14 cellular contexts compared by ENCODE assay signal in the genomic region with DNA sequence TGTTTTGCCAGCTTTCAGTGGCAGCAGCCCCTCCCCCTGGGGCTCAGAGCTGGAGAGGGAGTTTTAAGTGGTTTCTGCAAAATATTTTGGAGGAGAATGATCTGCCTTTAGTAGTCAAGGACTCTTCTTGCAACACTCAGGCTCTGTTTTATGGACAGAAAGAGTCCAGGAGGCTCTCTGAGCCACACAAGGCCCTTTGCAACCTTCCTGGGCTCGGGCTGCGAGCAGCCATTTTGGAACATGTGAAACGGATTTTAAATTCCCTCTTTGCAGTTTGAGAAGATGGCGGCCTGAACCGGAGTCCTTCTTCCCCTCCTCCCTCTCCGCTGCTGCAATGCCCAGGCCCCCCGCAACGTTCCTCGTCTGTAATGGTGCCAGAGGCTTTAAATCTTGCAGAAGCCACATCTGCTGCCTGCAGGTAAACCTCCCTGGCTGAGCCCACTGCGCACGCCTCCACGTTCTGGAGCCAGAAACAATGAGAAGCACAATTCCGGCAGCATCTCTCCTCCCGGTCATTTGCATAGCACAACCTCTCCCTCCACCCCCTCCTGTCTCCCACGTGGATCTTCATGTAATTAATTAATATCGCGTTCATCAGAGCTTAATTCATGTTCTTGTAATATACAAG.
DNase-seq lines count a peak whose midpoint lies in the region; ATAC-seq and TF ChIP-seq lines count a peak whose summit lies in the region.
"Had no signal": no experiment of that assay in that cellular context is flagged by ENCODE, and none has a peak within 500 bp of the region (broad histone marks: within the 10 kb centered on the region; RNA-seq: fewer than 3 reads in every experiment).

No MANE protein-coding gene starts in this region.

- H3K4me3 ChIP-seq in BLaER1 (no peak overlapping the region), Peyer's patch (no peak overlapping the region), adrenal gland (no peak overlapping the region)
- H3K4me3 ChIP-seq: body of pancreas had no signal

- peak overlapping the region; percentile 69; the same call in 1 of the 2 replicates for H3K27ac ChIP-seq in BLaER1
- H3K27ac ChIP-seq in layer of hippocampus (ENCODE audit: low read depth, low read length): peak overlapping the region; percentile 46
- H3K27ac ChIP-seq in Peyer's patch: no peak overlapping the region
- no peak overlapping the region for H3K27ac ChIP-seq in adrenal gland
- H3K27ac ChIP-seq: body of pancreas, neutrophil had no signal

- H3K9ac ChIP-seq in BLaER1: no peak overlapping the region

- H3K36me3 ChIP-seq in BLaER1 (no peaks in the 10 kb centered on the region), Peyer's patch (no peaks in the 10 kb centered on the region), adrenal gland (replicated peaks in 1 of 2) (no peaks in the 10 kb centered on the region)
- H3K36me3 ChIP-seq: neutrophil had no signal

- no peaks in the 10 kb centered on the region for H3K9me3 ChIP-seq in BLaER1
- H3K9me3 ChIP-seq in T-helper 17 cell (ENCODE audit: control insufficient read depth, low read length, poor library complexity, severe bottlenecking): no peaks in the 10 kb centered on the region
- no peaks in the 10 kb centered on the region for H3K9me3 ChIP-seq in Peyer's patch
- H3K9me3 ChIP-seq in adrenal gland (replicated peaks in 1 of 3): no peaks in the 10 kb centered on the region
- H3K9me3 ChIP-seq: body of pancreas, neutrophil had no signal

- H3K4me1 Mint-ChIP-seq in T-helper 17 cell: no peaks in the 10 kb centered on the region
- no peaks in the 10 kb centered on the region for H3K4me1 Mint-ChIP-seq in stimulated activated memory B cell treated with anti-CD40 and anti-IgM and Interleukin-4, amounts not matched to agents 10 μg/mL and 1 μg/mL and 100 μg/mL, for 72 hours
- H3K4me1 Mint-ChIP-seq: memory B cell had no signal

- WGBS in adrenal gland, 4 donors: 80 to 84% (median 83%) methylated on average over 17 of the region's 17 CpGs

- H3K4me1 ChIP-seq in BLaER1: peaks cover 25% of the 10 kb centered on the region
- peaks cover 0 to 8% (median 0%) of the 10 kb centered on the region in 4 donors for H3K4me1 ChIP-seq in Peyer's patch
- no peaks in the 10 kb centered on the region for H3K4me1 ChIP-seq in adrenal gland (replicated peaks in 1 of 2)

- H3K27me3 Mint-ChIP-seq in T-helper 17 cell: peaks cover 35% of the 10 kb centered on the region
- peaks cover 54% of the 10 kb centered on the region for H3K27me3 Mint-ChIP-seq in stimulated activated memory B cell treated with anti-CD40 and anti-IgM and Interleukin-4, amounts not matched to agents 10 μg/mL and 1 μg/mL and 100 μg/mL, for 72 hours

- intact Hi-C loops in adrenal gland (cut with DNase I): no loop called here

- DNase-seq in NCI-H146 (lab: John Stamatoyannopoulos, UW) (peak; percentile 89), T-helper 17 cell (no peak), Peyer's patch (no peak), erythroblast (lab: John Stamatoyannopoulos, UW) (no peak), adrenal gland (no peak)
- DNase-seq: activated CD8-positive, alpha-beta T cell treated with anti-CD3 and anti-CD28 coated beads for 36 hours; activated gamma-delta T cell; body of pancreas; effector memory CD4-positive, alpha-beta T cell had no signal

- H3K4me3 Mint-ChIP-seq in T-helper 17 cell: no peak overlapping the region
- H3K4me3 Mint-ChIP-seq in stimulated activated memory B cell treated with anti-CD40 and anti-IgM and Interleukin-4, amounts not matched to agents 10 μg/mL and 1 μg/mL and 100 μg/mL, for 72 hours: no peak overlapping the region
- H3K4me3 Mint-ChIP-seq: memory B cell had no signal

- ATAC-seq in T-helper 17 cell: no peak
- ATAC-seq in stimulated activated memory B cell treated with anti-CD40 and anti-IgM and Interleukin-4, amounts not matched to agents 10 μg/mL and 1 μg/mL and 100 μg/mL, for 72 hours: no peak
- ATAC-seq: activated CD8-positive, alpha-beta T cell treated with anti-CD3 and anti-CD28 coated beads for 36 hours; body of pancreas had no signal

- TF ChIP-seq POLR2A in Peyer's patch (IDR thresholded peaks at IDR 0.05): no peak
- no peak for TF ChIP-seq POLR2A in erythroblast (IDR thresholded peaks at IDR 0.05; ENCODE audit: low read length)
- no peak for TF ChIP-seq POLR2A in adrenal gland (IDR thresholded peaks at IDR 0.05)

- no peaks in the 10 kb centered on the region for H3K9me3 Mint-ChIP-seq in stimulated activated memory B cell treated with anti-CD40 and anti-IgM and Interleukin-4, amounts not matched to agents 10 μg/mL and 1 μg/mL and 100 μg/mL, for 72 hours
- H3K9me3 Mint-ChIP-seq: activated CD8-positive, alpha-beta T cell treated with anti-CD3 and anti-CD28 coated beads for 36 hours; memory B cell had no signal

- peaks cover 6% of the 10 kb centered on the region; the same call in 1 of the 2 replicates for H3K27me3 ChIP-seq in BLaER1
- peaks cover 2% of the 10 kb centered on the region for H3K27me3 ChIP-seq in layer of hippocampus (ENCODE audit: control insufficient read depth, insufficient read depth, low read length)
- H3K27me3 ChIP-seq in Peyer's patch: peaks cover 0 to 6% of the 10 kb centered on the region in 2 donors
- peaks cover 21% of the 10 kb centered on the region for H3K27me3 ChIP-seq in adrenal gland

- H3K4me2 ChIP-seq in BLaER1: peak overlapping the region; percentile 96

- H4K20me1 ChIP-seq in BLaER1: no peaks in the 10 kb centered on the region

- TF ChIP-seq CTCF in Peyer's patch (IDR thresholded peaks at IDR 0.05): no peak
- TF ChIP-seq CTCF in adrenal gland (IDR thresholded peaks at IDR 0.05): no peak

- H3K36me3 Mint-ChIP-seq in T-helper 17 cell (ENCODE audit: low read depth): no peaks in the 10 kb centered on the region
- H3K36me3 Mint-ChIP-seq in stimulated activated memory B cell treated with anti-CD40 and anti-IgM and Interleukin-4, amounts not matched to agents 10 μg/mL and 1 μg/mL and 100 μg/mL, for 72 hours: no peaks in the 10 kb centered on the region
- H3K36me3 Mint-ChIP-seq: memory B cell had no signal

- peak overlapping the region; percentile 51 for H3K27ac Mint-ChIP-seq in T-helper 17 cell
- H3K27ac Mint-ChIP-seq in stimulated activated memory B cell treated with anti-CD40 and anti-IgM and Interleukin-4, amounts not matched to agents 10 μg/mL and 1 μg/mL and 100 μg/mL, for 72 hours: no peak overlapping the region
- H3K27ac Mint-ChIP-seq: activated CD8-positive, alpha-beta T cell treated with anti-CD3 and anti-CD28 coated beads for 36 hours; memory B cell had no signal

Comparison
In these comparisons a context has a peak if more than half of its experiments do, and no peak if none do; other contexts are left out.
1. H3K27ac ChIP-seq: peak in BLaER1 (single experiment) and layer of hippocampus (single experiment); none in Peyer's patch (0 of 4) and adrenal gland (0 of 5).